Comparison of ENCODE assay signal across 33 cellular contexts in the genomic region with DNA sequence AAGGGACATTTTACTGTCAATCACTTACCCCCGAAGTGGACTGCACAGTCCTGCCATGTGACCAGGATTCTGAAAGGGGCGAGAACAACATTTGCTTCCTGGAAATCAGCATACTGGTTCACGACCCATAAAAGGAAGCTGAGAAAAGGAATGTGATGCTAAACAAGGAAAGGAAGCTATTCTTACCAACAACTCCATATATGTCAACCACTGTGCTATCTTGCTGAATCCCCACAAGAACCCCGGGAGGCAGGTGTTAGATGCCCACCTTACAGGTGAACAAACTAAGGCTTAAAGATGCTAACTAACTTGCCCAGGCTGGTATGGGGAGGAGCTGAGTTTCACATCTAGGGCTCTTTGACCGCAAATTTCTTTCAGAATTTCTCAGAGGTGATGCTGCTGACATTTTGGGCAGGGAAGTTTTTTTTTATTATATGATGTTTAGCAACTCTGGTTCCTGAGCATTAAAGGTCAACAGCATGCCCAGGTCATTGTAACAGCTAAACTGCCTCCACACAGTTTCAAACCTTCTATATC. TPM values are rescaled to one million over a fixed set of nuclear protein-coding genes. Genes with fewer than 3 reads are reported as not detected.
"Had no signal": no experiment of that assay in that cellular context is flagged by ENCODE, and none has a peak within 500 bp of the region (broad histone marks: within the 10 kb centered on the region; RNA-seq: fewer than 3 reads in every experiment).

No MANE protein-coding gene starts in this region.

- H3K27ac ChIP-seq: breast epithelium, foreskin keratinocyte, heart left ventricle, left lung, lower lobe of right lung, pancreas, prostate gland, testis, transverse colon had no signal

- H3K36me3 ChIP-seq: breast epithelium, heart left ventricle, left lung, lower lobe of right lung, pancreas, prostate gland, transverse colon had no signal

- H3K27me3 ChIP-seq: testis, transverse colon had no signal

- H3K9me3 Mint-ChIP-seq: activated CD4-positive, alpha-beta memory T cell treated with anti-CD3 and anti-CD28 coated beads, Interleukin-2, amount 10 ng/mL, durations not matched to agents 7 days and 5 days; activated CD4-positive, alpha-beta T cell treated with anti-CD3 and anti-CD28 coated beads, Interleukin-2, amount 10 ng/mL, durations not matched to agents 7 days and 5 days; activated T-helper 1 cell treated with anti-CD3 and anti-CD28 coated beads, Interleukin-12 subunit alpha, Interleukin-12 subunit beta, Interleukin-2, Interleukin-4 antibody, amounts not matched to agents 30 ng/mL and 10 ng/mL and 1 ng/mL, durations not matched to agents 14 hours and 24 hours and 36 hours; central memory CD8-positive, alpha-beta T cell; dendritic cell treated with granulocyte-macrophage colony-stimulating factor and Interleukin-4, amounts not matched to agents 40 ng/mL and 50 ng/mL, for 4 days; endodermal cell; naive thymus-derived CD8-positive, alpha-beta T cell; neural crest cell; WTC11 had no signal

- H3K27ac Mint-ChIP-seq: activated CD4-positive, alpha-beta memory T cell treated with anti-CD3 and anti-CD28 coated beads, Interleukin-2, amount 10 ng/mL, durations not matched to agents 7 days and 5 days; activated CD4-positive, alpha-beta T cell treated with anti-CD3 and anti-CD28 coated beads, Interleukin-2, amount 10 ng/mL, durations not matched to agents 7 days and 5 days; activated T-helper 1 cell treated with anti-CD3 and anti-CD28 coated beads, Interleukin-12 subunit alpha, Interleukin-12 subunit beta, Interleukin-2, Interleukin-4 antibody, amounts not matched to agents 30 ng/mL and 10 ng/mL and 1 ng/mL, durations not matched to agents 14 hours and 24 hours and 36 hours; dendritic cell treated with granulocyte-macrophage colony-stimulating factor and Interleukin-4, amounts not matched to agents 40 ng/mL and 50 ng/mL, for 4 days; endodermal cell; naive thymus-derived CD8-positive, alpha-beta T cell; WTC11 had no signal

- H3K36me3 Mint-ChIP-seq: naive thymus-derived CD8-positive, alpha-beta T cell; WTC11 had no signal

- H3K9me3 ChIP-seq: breast epithelium, heart left ventricle, left lung, lower lobe of right lung, pancreas, prostate gland, testis, transverse colon had no signal

- H3K4me1 Mint-ChIP-seq: endodermal cell, neural crest cell had no signal

- DNase-seq: activated CD4-positive, alpha-beta memory T cell treated with anti-CD3 and anti-CD28 coated beads, Interleukin-2, amount 10 ng/mL, durations not matched to agents 7 days and 5 days; activated CD4-positive, alpha-beta T cell treated with anti-CD3 and anti-CD28 coated beads for 1 hour; activated CD4-positive, alpha-beta T cell treated with anti-CD3 and anti-CD28 coated beads, Interleukin-2, amount 10 ng/mL, durations not matched to agents 7 days and 5 days; activated gamma-delta T cell treated with Interleukin-2 at 50 U/mL for 16 hours; activated naive CD4-positive, alpha-beta T cell treated with anti-CD3 and anti-CD28 coated beads, Interleukin-2, amount 50 U/mL, for 16 hours; endodermal cell; foreskin keratinocyte; heart left ventricle; hypothalamus; kidney glomerular epithelial cell; left lung; lower lobe of right lung; mesenchymal stem cell; naive thymus-derived CD8-positive, alpha-beta T cell; nucleus accumbens; pancreas; retina; small intestine; stimulated activated CD4-positive, alpha-beta T cell treated with anti-CD3 and anti-CD28 coated beads, Interleukin-1b, Interleukin-23, amount 100 ng/mL, for 48 hours; stimulated activated CD4-positive, alpha-beta T cell treated with anti-CD3 and anti-CD28 coated beads, Interleukin-4, amount 100 ng/mL, for 4 hours; stimulated activated CD8-positive, alpha-beta memory T cell treated with anti-CD3 and anti-CD28 coated beads, Interleukin-4, amount 100 ng/mL, for 48 hours; stimulated activated naive CD8-positive, alpha-beta T cell treated with anti-CD3 and anti-CD28 coated beads, Interleukin-15, Interleukin-2, amounts not matched to agents 100 U/mL and 50 U/mL, for 24 hours; testis; transverse colon had no signal

- H3K4me3 ChIP-seq: breast epithelium, heart left ventricle, left lung, lower lobe of right lung, pancreas, prostate gland, testis, transverse colon had no signal

- H3K4me3 Mint-ChIP-seq: activated CD4-positive, alpha-beta memory T cell treated with anti-CD3 and anti-CD28 coated beads, Interleukin-2, amount 10 ng/mL, durations not matched to agents 7 days and 5 days; activated CD4-positive, alpha-beta T cell treated with anti-CD3 and anti-CD28 coated beads, Interleukin-2, amount 10 ng/mL, durations not matched to agents 7 days and 5 days; activated T-helper 1 cell treated with anti-CD3 and anti-CD28 coated beads, Interleukin-12 subunit alpha, Interleukin-12 subunit beta, Interleukin-2, Interleukin-4 antibody, amounts not matched to agents 30 ng/mL and 10 ng/mL and 1 ng/mL, durations not matched to agents 14 hours and 24 hours and 36 hours; central memory CD8-positive, alpha-beta T cell; dendritic cell treated with granulocyte-macrophage colony-stimulating factor and Interleukin-4, amounts not matched to agents 40 ng/mL and 50 ng/mL, for 4 days; endodermal cell; naive thymus-derived CD8-positive, alpha-beta T cell; neural crest cell; WTC11 had no signal

- ATAC-seq: esophagus mucosa; foreskin keratinocyte; heart left ventricle; left lung; lower lobe of right lung; naive thymus-derived CD8-positive, alpha-beta T cell; pancreas; sciatic nerve; stimulated activated naive CD8-positive, alpha-beta T cell treated with anti-CD3 and anti-CD28 coated beads, Interleukin-15, Interleukin-2, amounts not matched to agents 100 U/mL and 50 U/mL, for 24 hours; WTC11 had no signal

- H3K4me1 ChIP-seq: breast epithelium, foreskin keratinocyte, left lung, lower lobe of right lung, pancreas, prostate gland, testis, transverse colon had no signal

RNA-seq across cellular contexts. Expression of a gene that starts 16.4 kb away (rescaled TPM):
- total RNA-seq: activated CD4-positive, alpha-beta memory T cell treated with anti-CD3 and anti-CD28 coated beads, Interleukin-2, amount 10 ng/mL, durations not matched to agents 7 days and 5 days; activated CD4-positive, alpha-beta T cell treated with anti-CD3 and anti-CD28 coated beads, Interleukin-2, amount 10 ng/mL, durations not matched to agents 7 days and 5 days; activated T-helper 1 cell treated with anti-CD3 and anti-CD28 coated beads, Interleukin-12 subunit alpha, Interleukin-12 subunit beta, Interleukin-2, Interleukin-4 antibody, amounts not matched to agents 30 ng/mL and 10 ng/mL and 1 ng/mL, durations not matched to agents 14 hours and 24 hours and 36 hours; breast epithelium; endodermal cell; esophagus mucosa; foreskin keratinocyte; left lung; lower lobe of right lung; naive thymus-derived CD8-positive, alpha-beta T cell; neural crest cell; pancreas; sciatic nerve; transverse colon; WTC11 had no signal
- polyA plus RNA-seq: foreskin keratinocyte, pancreas, small intestine had no signal

RNA-seq across cellular contexts. Expression of a gene that starts 57.8 kb away (rescaled TPM):
- total RNA-seq: activated CD4-positive, alpha-beta memory T cell treated with anti-CD3 and anti-CD28 coated beads, Interleukin-2, amount 10 ng/mL, durations not matched to agents 7 days and 5 days; activated CD4-positive, alpha-beta T cell treated with anti-CD3 and anti-CD28 coated beads, Interleukin-2, amount 10 ng/mL, durations not matched to agents 7 days and 5 days; activated T-helper 1 cell treated with anti-CD3 and anti-CD28 coated beads, Interleukin-12 subunit alpha, Interleukin-12 subunit beta, Interleukin-2, Interleukin-4 antibody, amounts not matched to agents 30 ng/mL and 10 ng/mL and 1 ng/mL, durations not matched to agents 14 hours and 24 hours and 36 hours; breast epithelium; esophagus mucosa; naive thymus-derived CD8-positive, alpha-beta T cell; sciatic nerve had no signal
- polyA plus RNA-seq: foreskin keratinocyte; naive thymus-derived CD8-positive, alpha-beta T cell had no signal
